In genomic region chr9:136742640-136743391, GRCh38 we compare ENCODE assay signal across 1 cellular context.
TF ChIP-seq lines count a peak whose summit lies in the region.

LCN10 (minus strand) TSS chr9:136742940; CDS start chr9:136742903, 37 bp downstream.

TF ChIP-seq in WTC11, 78 proteins besides CTCF, POLR2A, EP300 and RAD21 (continued from another document):
- TF ChIP-seq, protein P1, sequence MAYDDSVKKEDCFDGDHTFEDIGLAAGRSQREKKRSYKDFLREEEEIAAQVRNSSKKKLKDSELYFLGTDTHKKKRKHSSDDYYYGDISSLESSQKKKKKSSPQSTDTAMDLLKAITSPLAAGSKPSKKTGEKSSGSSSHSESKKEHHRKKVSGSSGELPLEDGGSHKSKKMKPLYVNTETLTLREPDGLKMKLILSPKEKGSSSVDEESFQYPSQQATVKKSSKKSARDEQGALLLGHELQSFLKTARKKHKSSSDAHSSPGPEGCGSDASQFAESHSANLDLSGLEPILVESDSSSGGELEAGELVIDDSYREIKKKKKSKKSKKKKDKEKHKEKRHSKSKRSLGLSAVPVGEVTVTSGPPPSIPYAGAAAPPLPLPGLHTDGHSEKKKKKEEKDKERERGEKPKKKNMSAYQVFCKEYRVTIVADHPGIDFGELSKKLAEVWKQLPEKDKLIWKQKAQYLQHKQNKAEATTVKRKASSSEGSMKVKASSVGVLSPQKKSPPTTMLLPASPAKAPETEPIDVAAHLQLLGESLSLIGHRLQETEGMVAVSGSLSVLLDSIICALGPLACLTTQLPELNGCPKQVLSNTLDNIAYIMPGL (CRISPR knock-in tag; IDR thresholded peaks at IDR 0.05) = peak; percentile 62; the same call in 1 of the 2 replicates
- peak; percentile 26; the same call in 1 of the 2 replicates for TF ChIP-seq USF2 (CRISPR knock-in tag; IDR thresholded peaks at IDR 0.05)
- TF ChIP-seq, protein P2, sequence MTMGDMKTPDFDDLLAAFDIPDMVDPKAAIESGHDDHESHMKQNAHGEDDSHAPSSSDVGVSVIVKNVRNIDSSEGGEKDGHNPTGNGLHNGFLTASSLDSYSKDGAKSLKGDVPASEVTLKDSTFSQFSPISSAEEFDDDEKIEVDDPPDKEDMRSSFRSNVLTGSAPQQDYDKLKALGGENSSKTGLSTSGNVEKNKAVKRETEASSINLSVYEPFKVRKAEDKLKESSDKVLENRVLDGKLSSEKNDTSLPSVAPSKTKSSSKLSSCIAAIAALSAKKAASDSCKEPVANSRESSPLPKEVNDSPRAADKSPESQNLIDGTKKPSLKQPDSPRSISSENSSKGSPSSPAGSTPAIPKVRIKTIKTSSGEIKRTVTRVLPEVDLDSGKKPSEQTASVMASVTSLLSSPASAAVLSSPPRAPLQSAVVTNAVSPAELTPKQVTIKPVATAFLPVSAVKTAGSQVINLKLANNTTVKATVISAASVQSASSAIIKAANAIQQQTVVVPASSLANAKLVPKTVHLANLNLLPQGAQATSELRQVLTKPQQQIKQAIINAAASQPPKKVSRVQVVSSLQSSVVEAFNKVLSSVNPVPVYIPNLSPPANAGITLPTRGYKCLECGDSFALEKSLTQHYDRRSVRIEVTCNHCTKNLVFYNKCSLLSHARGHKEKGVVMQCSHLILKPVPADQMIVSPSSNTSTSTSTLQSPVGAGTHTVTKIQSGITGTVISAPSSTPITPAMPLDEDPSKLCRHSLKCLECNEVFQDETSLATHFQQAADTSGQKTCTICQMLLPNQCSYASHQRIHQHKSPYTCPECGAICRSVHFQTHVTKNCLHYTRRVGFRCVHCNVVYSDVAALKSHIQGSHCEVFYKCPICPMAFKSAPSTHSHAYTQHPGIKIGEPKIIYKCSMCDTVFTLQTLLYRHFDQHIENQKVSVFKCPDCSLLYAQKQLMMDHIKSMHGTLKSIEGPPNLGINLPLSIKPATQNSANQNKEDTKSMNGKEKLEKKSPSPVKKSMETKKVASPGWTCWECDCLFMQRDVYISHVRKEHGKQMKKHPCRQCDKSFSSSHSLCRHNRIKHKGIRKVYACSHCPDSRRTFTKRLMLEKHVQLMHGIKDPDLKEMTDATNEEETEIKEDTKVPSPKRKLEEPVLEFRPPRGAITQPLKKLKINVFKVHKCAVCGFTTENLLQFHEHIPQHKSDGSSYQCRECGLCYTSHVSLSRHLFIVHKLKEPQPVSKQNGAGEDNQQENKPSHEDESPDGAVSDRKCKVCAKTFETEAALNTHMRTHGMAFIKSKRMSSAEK (CRISPR knock-in tag; IDR thresholded peaks at IDR 0.05; ENCODE audit: borderline replicate concordance) = no peak
- no peak for TF ChIP-seq MYBL2 (CRISPR knock-in tag; IDR thresholded peaks at IDR 0.05)
